1 cellular context compared by ENCODE assay signal in genomic region chr11:1382429-1382828, GRCh38.
TF ChIP-seq lines count a peak whose summit lies in the region.

No MANE protein-coding gene starts in this region.

TF ChIP-seq in WTC11, 78 proteins besides CTCF, POLR2A, EP300 and RAD21 (continued from another document):
- no peak for TF ChIP-seq AR (CRISPR knock-in tag; IDR thresholded peaks at IDR 0.05)
- no peak for TF ChIP-seq FOXJ3 (CRISPR knock-in tag; IDR thresholded peaks at IDR 0.05; ENCODE audit: borderline replicate concordance)
- no peak for TF ChIP-seq ETV6 (CRISPR knock-in tag; IDR thresholded peaks at IDR 0.05)
